Comparison of ENCODE assay signal across 1 cellular context in genomic region chr7:65994984-65995383, GRCh38.
TF ChIP-seq lines count a peak whose summit lies in the region.
"Not testable (repeated sequence)": the region's sequence is repeated elsewhere in the genome, so short reads cannot be mapped to it uniquely, and the experiment has no call there.

No MANE protein-coding gene starts in this region.

- H3K4me1 ChIP-seq in HEK293 (ENCODE audit: control insufficient read depth, insufficient read depth, low read length): not testable (repeated sequence)

- POLR2A ChIA-PET in HEK293 (lab: Yijun Ruan, JAX): not testable (repeated sequence)

- not testable (repeated sequence) for H3K36me3 ChIP-seq in HEK293 (ENCODE audit: control insufficient read depth in 2 of 2, insufficient read depth in 1 of 2, low read length in 2 of 2)

- not testable (repeated sequence) for H3K27ac ChIP-seq in HEK293 (ENCODE audit: extremely low read depth, low read depth, low read length)

- TF ChIP-seq CTCF in HEK293 (tag by site-specific recombination; IDR thresholded peaks at IDR 0.05): not testable (repeated sequence)

- not testable (repeated sequence) for H3K4me3 ChIP-seq in HEK293 (ENCODE audit: low read depth, low read length)

- H3K9me3 ChIP-seq in HEK293 (ENCODE audit: control insufficient read depth, insufficient read depth, low read depth, low read length): not testable (repeated sequence)

- CTCF ChIA-PET in HEK293 (lab: Yijun Ruan, JAX): not testable (repeated sequence)

TF ChIP-seq in HEK293, 187 proteins besides CTCF, POLR2A, EP300 and RAD21:
- TF ChIP-seq SCRT2 (tag by site-specific recombination; IDR thresholded peaks at IDR 0.05) (peak; percentile 61), ZNF184 (tag by site-specific recombination; IDR thresholded peaks at IDR 0.05) (peak; percentile 78; the same call in 1 of the 2 replicates)
